Comparison of ENCODE assay signal across 8 cellular contexts in the genomic region with DNA sequence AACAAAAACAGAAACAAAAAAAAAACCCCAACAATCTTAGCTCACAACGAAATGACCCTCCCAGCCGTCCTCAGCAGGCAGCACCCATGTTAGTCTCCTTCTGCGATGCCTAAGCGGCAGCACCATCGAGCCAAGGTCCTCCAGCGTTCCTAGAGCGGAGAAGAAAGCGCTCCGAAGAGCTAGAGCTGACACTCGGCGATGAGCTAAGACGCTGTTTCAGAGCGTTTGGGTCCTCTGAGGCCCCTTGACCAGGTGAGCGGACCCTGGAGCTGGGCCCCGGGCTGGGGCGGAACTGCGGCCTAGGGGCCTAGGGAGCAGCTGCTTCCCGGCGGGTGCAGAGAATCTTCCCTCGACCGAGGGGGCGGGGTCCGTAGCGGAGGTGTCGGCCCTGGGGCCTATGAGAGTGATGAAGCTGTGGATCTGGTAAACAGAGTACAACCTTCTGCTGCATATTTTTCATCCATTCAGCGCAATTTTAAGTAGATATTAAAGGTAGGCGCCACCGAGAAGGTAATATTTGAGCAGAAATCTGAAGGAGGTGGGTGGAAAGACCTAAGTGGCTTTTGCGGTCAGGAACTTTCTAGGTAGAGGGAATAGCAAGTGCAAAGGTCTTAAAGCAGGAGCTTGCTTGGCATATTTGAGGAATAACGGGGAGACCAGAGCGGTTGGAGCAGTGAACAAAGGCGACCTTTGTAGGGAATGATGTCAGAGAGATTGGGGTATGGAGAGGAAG. TPM values are rescaled to one million over a fixed set of nuclear protein-coding genes. Genes with fewer than 3 reads are reported as not detected.
DNase-seq lines count a peak whose midpoint lies in the region; ATAC-seq and TF ChIP-seq lines count a peak whose summit lies in the region.

A gene (plus strand): TSS at position 182 of the 733 bp plus-strand sequence. CDS start 4,777 bp downstream, outside the sequence.

- H3K23ac ChIP-seq in IMR-90 (ENCODE audit: low read depth, low read length), result peak within 1 kb of the TSS; percentile 83

- H3K4me1 ChIP-seq in IMR-90 (ENCODE audit: control insufficient read depth, insufficient read depth, low read length) (no peaks in the 10 kb centered on the region), OCI-LY3 (ENCODE audit: low read length) (peaks cover 10% of the 10 kb centered on the region)

- peaks cover 12% of the 10 kb centered on the region for H3K79me2 ChIP-seq in OCI-LY3 (ENCODE audit: low read length)

- peaks cover 3% of the 10 kb centered on the region for H3K9me1 ChIP-seq in IMR-90 (ENCODE audit: insufficient read depth, low read length)

- DNase-seq in DMS153 treated with DMSO at 0.1 percent for 48 hours (lab: John Stamatoyannopoulos, UW; ENCODE audit: unreplicated experiment), result peak; percentile 88
- peak; percentile 89 for DNase-seq in IMR-90
- peak; percentile 91 for DNase-seq in activated T-cell treated with anti-CD3 and anti-CD28 coated beads, Interleukin-2, amount 50 U/mL, for 1 hour
- DNase-seq in erythroblast (lab: John Stamatoyannopoulos, UW), result peak; percentile 93
- peak; percentile 88 for DNase-seq in mucosa of gallbladder (ENCODE audit: low spot score)
- DNase-seq in stimulated activated CD8-positive, alpha-beta memory T cell treated with anti-CD3 and anti-CD28 coated beads, Interleukin-4, amount 100 ng/mL, for 24 hours (ENCODE audit: low read depth), result peak; percentile 82

- peak within 1 kb of the TSS; percentile 85 for H2BK5ac ChIP-seq in IMR-90 (ENCODE audit: low read depth, low read length, poor library complexity, severe bottlenecking)

- H4K5ac ChIP-seq in IMR-90 (ENCODE audit: low read depth, low read length), result peak within 1 kb of the TSS; percentile 86

- H2BK15ac ChIP-seq in IMR-90 (ENCODE audit: low read depth, low read length), result 0 out of 3 replicates have a peak within 1 kb of the TSS, but pooled peaks have one; percentile 12

- H2BK20ac ChIP-seq in IMR-90 (ENCODE audit: low read depth, low read length), result no peak within 1 kb of the TSS; the same call in 1 of the 2 replicates

- TF ChIP-seq POLR2A in IMR-90 (IDR thresholded peaks at IDR 0.05; ENCODE audit: low read depth, low read length) (peak; percentile 59; the same call in 1 of the 2 replicates), erythroblast (IDR thresholded peaks at IDR 0.05; ENCODE audit: low read length) (peak; percentile 85)

- peak; percentile 88 for ATAC-seq in GM21529 (IDR thresholded peaks at IDR 0.05; ENCODE audit: unreplicated experiment)
- peak; percentile 92 for ATAC-seq in IMR-90 (ENCODE audit: low read depth)

- POLR2A ChIA-PET in IMR-90 (lab: Charles Lee; ENCODE audit: unreplicated experiment), result interaction anchor here (0.9 to 1.5 kb wide), 3 partner anchors 15 to 131 kb away, joined by 3 to 6 read pairs (median 6); a partner anchor contains a TSS

- peak within 1 kb of the TSS; percentile 92 for H3K9ac ChIP-seq in IMR-90 (ENCODE audit: low read depth, low read length)
- peak within 1 kb of the TSS; percentile 85 for H3K9ac ChIP-seq in OCI-LY3 (ENCODE audit: low read length)

- H2AFZ ChIP-seq in IMR-90 (replicated peaks; ENCODE audit: low read length, poor library complexity), result peak within 1 kb of the TSS; percentile 92
- H2AFZ ChIP-seq in OCI-LY3 (ENCODE audit: low read depth, low read length), result peak within 1 kb of the TSS; percentile 92

- no TSS peak for BruUV-seq in IMR-90 (replicated peaks; lab: Mats Ljungman, UMichigan)

- H2AK9ac ChIP-seq in IMR-90 (replicated peaks; ENCODE audit: low read depth, low read length, poor library complexity), result peak within 1 kb of the TSS; percentile 49

- CTCF ChIA-PET in IMR-90 (lab: Yijun Ruan, JAX), result interaction anchor here (0.6 to 1.8 kb wide), 3 partner anchors 89 to 1471 kb away, joined by 3 to 11 read pairs (median 3); no protein-coding TSS in a partner anchor

- no peak for TF ChIP-seq RAD21 in IMR-90 (IDR thresholded peaks at IDR 0.05; ENCODE audit: low read length)

- H3K79me1 ChIP-seq in IMR-90 (ENCODE audit: low read depth in 1 of 2, low read length in 2 of 2), result peaks cover 10 to 30% of the 10 kb centered on the region in 2 experiments

- TF ChIP-seq CTCF in IMR-90 (conservative IDR thresholded peaks at IDR 0.05; ENCODE audit: low read depth, low read length), result no peak
- TF ChIP-seq CTCF in OCI-LY3 (IDR thresholded peaks at IDR 0.05; ENCODE audit: low read depth, low read length), result no peak

- peak within 1 kb of the TSS; percentile 99 for H3K4me2 ChIP-seq in IMR-90 (ENCODE audit: low read depth, low read length)
- peak within 1 kb of the TSS; percentile 86 for H3K4me2 ChIP-seq in OCI-LY3 (ENCODE audit: low read length)

- 0% methylated on average over 10 of the region's 32 CpGs; no CpG with 5 or more reads in 1 of the 2 experiments for WGBS in IMR-90 (ENCODE audit: extremely low coverage in 2 of 2, insufficient read length in 1 of 2), 2 experiments

- H3K27me3 ChIP-seq in IMR-90 (ENCODE audit: control insufficient read depth, insufficient read depth, low read length) (no peaks in the 10 kb centered on the region), OCI-LY3 (ENCODE audit: low read depth, low read length) (no peaks in the 10 kb centered on the region)

- H3K4ac ChIP-seq in IMR-90 (ENCODE audit: low read depth, low read length), result peak within 1 kb of the TSS; percentile 84

- in situ Hi-C loops in IMR-90 (cut with MboI; ENCODE audit: low sequenced_read_pairs), result no loop called here

- H3K36me3 ChIP-seq in IMR-90 (ENCODE audit: control insufficient read depth, insufficient read depth, low read length), result peaks cover 5% of the 10 kb centered on the region; the same call in 1 of the 2 replicates
- H3K36me3 ChIP-seq in OCI-LY3 (replicated peaks; ENCODE audit: low read depth, low read length), result no peaks in the 10 kb centered on the region

- H4K91ac ChIP-seq in IMR-90 (ENCODE audit: insufficient read depth, low read depth, low read length), result peak within 1 kb of the TSS; percentile 87

- H2BK120ac ChIP-seq in IMR-90 (ENCODE audit: low read depth, low read length), result peak within 1 kb of the TSS; percentile 59

- peak within 1 kb of the TSS; percentile 80 for H3K56ac ChIP-seq in IMR-90 (ENCODE audit: extremely low read depth, insufficient read depth, low read length)

- H3K27ac ChIP-seq in IMR-90 (ENCODE audit: insufficient read depth, low read length) (peak within 1 kb of the TSS; percentile 95), OCI-LY3 (ENCODE audit: low read length) (peak within 1 kb of the TSS; percentile 63)

- H4K8ac ChIP-seq in IMR-90 (ENCODE audit: low read depth in 2 of 2, low read length in 2 of 2), result peak within 1 kb of the TSS; percentile 60 to 85

- H3K9me3 ChIP-seq in IMR-90 (ENCODE audit: control insufficient read depth, insufficient read depth, low read length), result no peaks in the 10 kb centered on the region
- H3K9me3 ChIP-seq in OCI-LY3 (ENCODE audit: insufficient read depth, low read length), result no peaks in the 10 kb centered on the region

- intact Hi-C loops in IMR-90 (cut with micrococcal nuclease), result loop anchor here (1.0 to 5.0 kb wide), 3 partner anchors 15 to 130 kb away; a partner anchor contains a TSS

- H4K20me1 ChIP-seq in IMR-90 (ENCODE audit: insufficient read depth, low read length) (no peaks in the 10 kb centered on the region), OCI-LY3 (ENCODE audit: insufficient read depth, low read length) (no peaks in the 10 kb centered on the region)

- dilution Hi-C loops in IMR-90 (cut with HindIII; ENCODE audit: low sequenced_read_pairs, unreplicated experiment), result no loop called here

- peak within 1 kb of the TSS; percentile 86 for H3K14ac ChIP-seq in IMR-90 (replicated peaks; ENCODE audit: low read depth, low read length)

- H2AK5ac ChIP-seq in IMR-90 (ENCODE audit: low read depth, low read length), result 0 out of 2 replicates have a peak within 1 kb of the TSS, but pooled peaks have one; percentile 41

- peak within 1 kb of the TSS; percentile 72 for H3K4me3 ChIP-seq in IMR-90 (ENCODE audit: insufficient read depth, low read depth, low read length)
- peak within 1 kb of the TSS; percentile 93 for H3K4me3 ChIP-seq in OCI-LY3 (ENCODE audit: low read length)

- peak within 1 kb of the TSS; percentile 80 for H3K18ac ChIP-seq in IMR-90 (ENCODE audit: low read depth, low read length)

TF ChIP-seq in IMR-90, 13 proteins besides CTCF, POLR2A, EP300 and RAD21:
- TF ChIP-seq RCOR1 (IDR thresholded peaks at IDR 0.05; ENCODE audit: insufficient replicate concordance, low read length) (no peak), MAZ (IDR thresholded peaks at IDR 0.05; ENCODE audit: borderline replicate concordance, low read depth, low read length) (peak; percentile 59; the same call in 1 of the 2 replicates), MXI1 (IDR thresholded peaks at IDR 0.05; ENCODE audit: borderline replicate concordance, low read depth, low read length) (no peak)
- TF ChIP-seq, protein P1, sequence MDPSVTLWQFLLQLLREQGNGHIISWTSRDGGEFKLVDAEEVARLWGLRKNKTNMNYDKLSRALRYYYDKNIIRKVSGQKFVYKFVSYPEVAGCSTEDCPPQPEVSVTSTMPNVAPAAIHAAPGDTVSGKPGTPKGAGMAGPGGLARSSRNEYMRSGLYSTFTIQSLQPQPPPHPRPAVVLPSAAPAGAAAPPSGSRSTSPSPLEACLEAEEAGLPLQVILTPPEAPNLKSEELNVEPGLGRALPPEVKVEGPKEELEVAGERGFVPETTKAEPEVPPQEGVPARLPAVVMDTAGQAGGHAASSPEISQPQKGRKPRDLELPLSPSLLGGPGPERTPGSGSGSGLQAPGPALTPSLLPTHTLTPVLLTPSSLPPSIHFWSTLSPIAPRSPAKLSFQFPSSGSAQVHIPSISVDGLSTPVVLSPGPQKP (IDR thresholded peaks at IDR 0.05; ENCODE audit: borderline replicate concordance, low read depth, low read length), result no peak
TF ChIP-seq in IMR-90: peak in this region for 1.

RNA-seq across cellular contexts. Expression of the gene that starts here (rescaled TPM):
- 22.8 and 42.1 TPM in 2 replicates for total RNA-seq in IMR-90 (2012; rRNA removed)
- polyA plus RNA-seq in IMR-90 (2012; rRNA removed), result 12.8 and 13.1 TPM in 2 replicates
- 2.2 and 4.8 TPM in 2 replicates for polyA plus RNA-seq in IMR-90 (2012; cell fraction: cytosol; rRNA removed)
- 11.2 and 46.2 TPM in 2 replicates for polyA plus RNA-seq in IMR-90 (2012; cell fraction: nucleus; rRNA removed; ENCODE audit: low replicate concordance)
- 17.2 TPM for total RNA-seq in mucosa of gallbladder

Comparison
In these comparisons a context has a peak if more than half of its experiments do, and no peak if none do; other contexts are left out.
1. Peak in every context shown above with its lines: DNase-seq, ATAC-seq, H3K4me3 ChIP-seq and H3K27ac ChIP-seq.